8 cellular contexts compared by ENCODE assay signal in genomic region chr12:119988788-119989618, GRCh38. TPM values are rescaled to one million over a fixed set of nuclear protein-coding genes. Genes with fewer than 3 reads are reported as not detected.
DNase-seq lines count a peak whose midpoint lies in the region; ATAC-seq lines count a peak whose summit lies in the region.

BICDL1 (plus strand) TSS chr12:119989236; CDS start chr12:119989869, 633 bp downstream.

- peaks cover 2 to 36% (median 5%) of the 10 kb centered on the region in 3 donors for H3K36me3 Mint-ChIP-seq in CD8-positive, alpha-beta memory T cell

- CTCF ChIA-PET in CD8-positive, alpha-beta memory T cell (lab: Charles Lee): interaction anchor here (0.7 to 3.3 kb wide), 17 partner anchors 10 to 212 kb away, joined by 3 to 30 read pairs (median 6); partner anchors contain the start of genes RAB35 and RPLP0

- peak within 1 kb of the TSS; percentile 85 to 95 (median 87) for H3K4me3 Mint-ChIP-seq in CD8-positive, alpha-beta memory T cell

- WGBS in mesodermal cell (ENCODE audit: insufficient coverage in 2 of 2), 2 experiments: 0 to 1% methylated on average over 78 to 105 of the region's 111 CpGs

- POLR2A ChIA-PET in CD8-positive, alpha-beta memory T cell (lab: Charles Lee): interaction anchor here (0.5 to 3.1 kb wide), 11 partner anchors 18 to 214 kb away, joined by 3 to 53 read pairs (median 8); partner anchors contain the start of genes RAB35 and RPLP0

- H3K4me3 ChIP-seq in CD8-positive, alpha-beta memory T cell (ENCODE audit: low read length): peak within 1 kb of the TSS; percentile 67
- peak within 1 kb of the TSS; percentile 92 for H3K4me3 ChIP-seq in effector memory CD4-positive, alpha-beta T cell (ENCODE audit: insufficient read depth, low read depth, low read length, poor library complexity, severe bottlenecking)
- H3K4me3 ChIP-seq in mesodermal cell (ENCODE audit: extremely low read depth, insufficient read depth, low read length, poor library complexity, severe bottlenecking): peak within 1 kb of the TSS; percentile 53

- no peaks in the 10 kb centered on the region for H3K27me3 ChIP-seq in CD8-positive, alpha-beta memory T cell (ENCODE audit: insufficient read depth, low read length, poor library complexity, severe bottlenecking)
- H3K27me3 ChIP-seq in effector memory CD4-positive, alpha-beta T cell (replicated peaks; ENCODE audit: control insufficient read depth, insufficient read depth, low read length, poor library complexity, severe bottlenecking): no peaks in the 10 kb centered on the region

- ATAC-seq in GM19468 (IDR thresholded peaks at IDR 0.05; ENCODE audit: extremely low read depth, unreplicated experiment): peak; percentile 71

- H3K9me3 ChIP-seq in CD8-positive, alpha-beta memory T cell (ENCODE audit: low read length): no peaks in the 10 kb centered on the region
- H3K9me3 ChIP-seq in effector memory CD4-positive, alpha-beta T cell (ENCODE audit: control insufficient read depth, low read length): no peaks in the 10 kb centered on the region
- no peaks in the 10 kb centered on the region for H3K9me3 ChIP-seq in mesodermal cell (ENCODE audit: control insufficient read depth, low read length)

- H3K27ac Mint-ChIP-seq in CD8-positive, alpha-beta memory T cell: peak within 1 kb of the TSS; percentile 78 to 99 (median 97)

- DNase-seq in CD8-positive, alpha-beta memory T cell: peak; percentile 94 to 99 (median 99)
- DNase-seq in HPDE6-E6E7 (ENCODE audit: extremely low spot score) (peak; percentile 93), NK-92 (lab: John Stamatoyannopoulos, UW; ENCODE audit: unreplicated experiment) (peak; percentile 81)
- DNase-seq in activated CD8-positive, alpha-beta memory T cell treated with anti-CD3 and anti-CD28 coated beads for 24 hours: peak; percentile 97
- peak; percentile 96 to 98 (median 98) for DNase-seq in effector memory CD4-positive, alpha-beta T cell
- DNase-seq in stimulated activated CD8-positive, alpha-beta memory T cell treated with anti-CD3 and anti-CD28 coated beads, Interleukin-15, amount 100 ng/mL, for 48 hours (ENCODE audit: low read depth in 2 of 2): peak; percentile 99

- H3K36me3 ChIP-seq in CD8-positive, alpha-beta memory T cell (ENCODE audit: insufficient read depth, low read length): peaks cover 5% of the 10 kb centered on the region
- no peaks in the 10 kb centered on the region for H3K36me3 ChIP-seq in effector memory CD4-positive, alpha-beta T cell (ENCODE audit: control insufficient read depth, insufficient read depth, low read length)
- no peaks in the 10 kb centered on the region for H3K36me3 ChIP-seq in mesodermal cell (ENCODE audit: control insufficient read depth, insufficient read depth, low read length)

- H3K4me1 ChIP-seq in CD8-positive, alpha-beta memory T cell (ENCODE audit: insufficient read depth, low read length): peaks cover 24% of the 10 kb centered on the region
- peaks cover 13% of the 10 kb centered on the region for H3K4me1 ChIP-seq in effector memory CD4-positive, alpha-beta T cell (ENCODE audit: control insufficient read depth, insufficient read depth, low read length, poor library complexity, severe bottlenecking)
- H3K4me1 ChIP-seq in mesodermal cell (ENCODE audit: control insufficient read depth, insufficient read depth, low read length, poor library complexity, severe bottlenecking): peaks cover 11% of the 10 kb centered on the region

- no peaks in the 10 kb centered on the region for H3K27me3 Mint-ChIP-seq in CD8-positive, alpha-beta memory T cell

- H3K27ac ChIP-seq in CD8-positive, alpha-beta memory T cell (ENCODE audit: low read depth, low read length): peak within 1 kb of the TSS; percentile 75
- H3K27ac ChIP-seq in effector memory CD4-positive, alpha-beta T cell (ENCODE audit: insufficient read depth, low read length, poor library complexity, severe bottlenecking): peak within 1 kb of the TSS; percentile 86
- no peak within 1 kb of the TSS for H3K27ac ChIP-seq in mesodermal cell (ENCODE audit: low read depth, low read length, severe bottlenecking)

- H3K4me1 Mint-ChIP-seq in CD8-positive, alpha-beta memory T cell: peaks cover 34 to 44% (median 42%) of the 10 kb centered on the region in 3 donors

- no peaks in the 10 kb centered on the region for H3K9me3 Mint-ChIP-seq in CD8-positive, alpha-beta memory T cell

RNA-seq across cellular contexts. Expression of gene BICDL1, which starts in this region (rescaled TPM):
- 100 to 1,000 TPM; 106 to 109 TPM for total RNA-seq in CD8-positive, alpha-beta memory T cell
- 7.4 TPM for polyA plus RNA-seq in CD8-positive, alpha-beta memory T cell
- polyA plus RNA-seq in mesodermal cell (2013, experiment 1 of 2): 1.3 TPM
- 1.7 TPM for polyA plus RNA-seq in mesodermal cell (2013, experiment 2 of 2)
